Comparison of ENCODE assay signal across 16 cellular contexts in the genomic region with DNA sequence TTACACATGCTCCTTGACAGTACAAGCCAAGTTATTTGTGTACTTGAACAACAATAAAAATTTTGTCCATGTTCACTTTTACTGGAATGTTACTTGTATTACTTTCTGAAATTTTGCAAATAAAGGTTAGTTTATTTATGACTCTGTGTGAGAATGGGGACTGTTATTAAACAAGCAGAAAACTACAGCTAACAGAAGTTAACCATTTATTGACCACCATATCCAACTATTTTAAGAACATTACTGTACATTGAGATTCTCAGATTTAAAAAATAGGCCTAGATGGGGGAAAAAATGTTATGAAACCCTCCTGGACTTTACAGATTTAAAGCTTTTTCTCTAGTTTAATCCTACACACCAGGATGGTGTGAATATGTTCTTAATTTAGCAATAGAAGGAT. TPM values are rescaled to one million over a fixed set of nuclear protein-coding genes. Genes with fewer than 3 reads are reported as not detected.
A peak's percentile ranks its signal among the peaks of the same experiment; 100 is the strongest.
DNase-seq lines count a peak whose midpoint lies in the region; ATAC-seq, FAIRE-seq and TF ChIP-seq lines count a peak whose summit lies in the region.
"Had no signal": no experiment of that assay in that cellular context is flagged by ENCODE, and none has a peak within 500 bp of the region (broad histone marks: within the 10 kb centered on the region; RNA-seq: fewer than 3 reads in every experiment).

No MANE protein-coding gene starts in this region.

- H3K4me1 ChIP-seq in SK-N-SH (ENCODE audit: control insufficient read depth in 1 of 2, insufficient read depth in 2 of 2, low read depth in 1 of 2, low read length in 1 of 2), result peaks cover 4 to 22% of the 10 kb centered on the region in 2 experiments; a peak in 3 of 4 replicates
- H3K4me1 ChIP-seq in KMS-11 (ENCODE audit: low read depth, poor library complexity, severe bottlenecking), result peaks cover 14% of the 10 kb centered on the region
- peaks cover 15% of the 10 kb centered on the region for H3K4me1 ChIP-seq in neural progenitor cell
- H3K4me1 ChIP-seq in kidney (ENCODE audit: control insufficient read depth in 1 of 2, insufficient read depth in 1 of 2, low read depth in 1 of 2, low read length in 2 of 2), result peaks cover 10 to 18% of the 10 kb centered on the region in 2 donors

- H3K4me3 Mint-ChIP-seq in chondrocyte (ENCODE audit: unreplicated experiment) (peak overlapping the region; percentile 82), neural progenitor cell (peak overlapping the region; percentile 67)

- CTCF ChIA-PET in SK-N-SH (lab: Yijun Ruan, JAX), result interaction anchor here (0.8 to 5.0 kb wide), 2 partner anchors 12 to 189 kb away, joined by 3 to 31 read pairs; no protein-coding TSS in a partner anchor

- peaks cover 5% of the 10 kb centered on the region for H3F3A ChIP-seq in SK-N-SH (replicated peaks; ENCODE audit: insufficient read depth)
- peaks cover 9% of the 10 kb centered on the region for H3F3A ChIP-seq in neural progenitor cell (ENCODE audit: low read depth)

- H3K79me2 ChIP-seq in SK-N-SH (ENCODE audit: insufficient read depth) (peaks cover 51% of the 10 kb centered on the region), KMS-11 (ENCODE audit: insufficient read depth, low read depth) (peaks cover 31% of the 10 kb centered on the region), neural progenitor cell (ENCODE audit: low read depth) (peaks cover 25% of the 10 kb centered on the region)

- peak overlapping the region; percentile 82 for H3K4me2 ChIP-seq in SK-N-SH
- H3K4me2 ChIP-seq in KMS-11, result peak overlapping the region; percentile 60
- H3K4me2 ChIP-seq in neural progenitor cell, result peak overlapping the region; percentile 92

- H3K9me3 Mint-ChIP-seq in chondrocyte (ENCODE audit: low read depth) (no peaks in the 10 kb centered on the region), neural progenitor cell (no peaks in the 10 kb centered on the region)
- H3K9me3 Mint-ChIP-seq: naive B cell had no signal

- intact Hi-C loops in kidney (cut with DNase I), result no loop called here

- H3K27ac Mint-ChIP-seq in chondrocyte (ENCODE audit: unreplicated experiment) (no peak overlapping the region), neural progenitor cell (no peak overlapping the region)

- H3K9ac ChIP-seq in SK-N-SH (no peak overlapping the region), KMS-11 (peak overlapping the region; percentile 66; the same call in 1 of the 2 replicates), neural progenitor cell (no peak overlapping the region), kidney (ENCODE audit: low read length in 2 of 2) (peak overlapping the region in 1 of 2 donors; percentile 18)

- TF ChIP-seq RAD21 in SK-N-SH (IDR thresholded peaks at IDR 0.05; ENCODE audit: low read length), result no peak

- H3K36me3 Mint-ChIP-seq in chondrocyte (ENCODE audit: low read depth), result peaks cover 9% of the 10 kb centered on the region
- H3K36me3 Mint-ChIP-seq in neural progenitor cell, result peaks cover 9% of the 10 kb centered on the region

- H3K9me3 ChIP-seq in SK-N-SH, result no peaks in the 10 kb centered on the region
- no peaks in the 10 kb centered on the region for H3K9me3 ChIP-seq in neural progenitor cell (ENCODE audit: low read depth)
- H3K9me3 ChIP-seq in kidney (ENCODE audit: control insufficient read depth in 1 of 2, low read length in 2 of 2), result no peaks in the 10 kb centered on the region
- H3K9me3 ChIP-seq: SJSA1, tibial artery had no signal

- H2AFZ ChIP-seq in SK-N-SH (ENCODE audit: low read depth), result no peak overlapping the region
- H2AFZ ChIP-seq in KMS-11 (ENCODE audit: low read depth), result no peak overlapping the region
- no peak overlapping the region for H2AFZ ChIP-seq in neural progenitor cell (replicated peaks)

- H3K27ac ChIP-seq in SK-N-SH (ENCODE audit: low read depth in 2 of 2, low read length in 1 of 2) (no peak overlapping the region), KMS-11 (no peak overlapping the region), neural progenitor cell (no peak overlapping the region), kidney (ENCODE audit: low read depth in 2 of 2, low read length in 2 of 2) (no peak overlapping the region)
- H3K27ac ChIP-seq: SJSA1, tibial artery had no signal

- no peak for TF ChIP-seq EP300 in SK-N-SH (IDR thresholded peaks at IDR 0.05; ENCODE audit: borderline replicate concordance in 1 of 2, low read depth in 1 of 2, low read length in 1 of 2)

- H3K4me3 ChIP-seq in SK-N-SH (ENCODE audit: low read depth in 2 of 2, low read length in 1 of 2), result no peak overlapping the region
- H3K4me3 ChIP-seq in KMS-11 (IDR thresholded peaks at IDR 0.05; ENCODE audit: insufficient read depth, low read depth, low read length), result no peak overlapping the region
- peak overlapping the region; percentile 93 for H3K4me3 ChIP-seq in neural progenitor cell
- peak overlapping the region in 1 of 2 donors; percentile 29 for H3K4me3 ChIP-seq in kidney (ENCODE audit: low read length in 2 of 2)

- no peak for ATAC-seq in SK-N-SH treated with all-trans-retinoic acid at 6 μM for 48 hours
- ATAC-seq in GM18907 (IDR thresholded peaks at IDR 0.05; ENCODE audit: unreplicated experiment), result no peak
- no peak for ATAC-seq in HG02885 (IDR thresholded peaks at IDR 0.05; ENCODE audit: poor library complexity, unreplicated experiment)

- POLR2A ChIA-PET in SK-N-SH (lab: Yijun Ruan, JAX), result no interaction called here

- TF ChIP-seq CTCF in SK-N-SH (IDR thresholded peaks at IDR 0.05) (no peak), KMS-11 (conservative IDR thresholded peaks at IDR 0.05; ENCODE audit: low read depth, low read length) (no peak), chondrocyte (IDR thresholded peaks at IDR 0.05) (no peak), neural progenitor cell (IDR thresholded peaks at IDR 0.05) (no peak), kidney (IDR thresholded peaks at IDR 0.05; ENCODE audit: borderline replicate concordance, extremely low read depth, insufficient read depth) (no peak)

- H3K27me3 Mint-ChIP-seq in chondrocyte (ENCODE audit: low read depth), result no peaks in the 10 kb centered on the region
- H3K27me3 Mint-ChIP-seq in neural progenitor cell (ENCODE audit: insufficient read depth, low read depth), result peaks cover 10% of the 10 kb centered on the region
- H3K27me3 Mint-ChIP-seq: naive B cell had no signal

- no peaks in the 10 kb centered on the region for H3K9me2 ChIP-seq in SK-N-SH

- no peaks in the 10 kb centered on the region for H4K20me1 ChIP-seq in SK-N-SH (ENCODE audit: insufficient read depth)
- no peaks in the 10 kb centered on the region for H4K20me1 ChIP-seq in KMS-11 (ENCODE audit: insufficient read depth)
- peaks cover 22% of the 10 kb centered on the region for H4K20me1 ChIP-seq in neural progenitor cell (ENCODE audit: low read depth)

- no peaks in the 10 kb centered on the region for H3K27me3 ChIP-seq in SK-N-SH (ENCODE audit: insufficient read depth)
- H3K27me3 ChIP-seq in KMS-11 (ENCODE audit: insufficient read depth, low read depth), result no peaks in the 10 kb centered on the region
- H3K27me3 ChIP-seq in neural progenitor cell, result peaks cover 9% of the 10 kb centered on the region
- H3K27me3 ChIP-seq: SJSA1, tibial artery had no signal

- peaks cover 3 to 9% of the 10 kb centered on the region in 2 experiments for H3K36me3 ChIP-seq in SK-N-SH (replicated peaks in 1 of 2; ENCODE audit: control insufficient read depth in 1 of 2, insufficient read depth in 2 of 2, low read length in 1 of 2)
- H3K36me3 ChIP-seq in KMS-11 (ENCODE audit: insufficient read depth), result 0 out of 2 replicates have a peak, but pooled peaks cover 6% of the 10 kb centered on the region
- H3K36me3 ChIP-seq in neural progenitor cell, result peaks cover 3% of the 10 kb centered on the region
- peaks cover 0 to 13% of the 10 kb centered on the region in 2 donors for H3K36me3 ChIP-seq in kidney (ENCODE audit: control insufficient read depth in 1 of 2, insufficient read depth in 2 of 2, low read length in 2 of 2)

- FAIRE-seq in kidney (lab: Jason Lieb, UNC), result no peak
- FAIRE-seq: bronchial epithelial cell had no signal

- DNase-seq in SK-N-SH (no peak), chondrocyte (ENCODE audit: low spot score) (no peak), neural progenitor cell (ENCODE audit: low spot score) (no peak), kidney (no peak)
- DNase-seq: activated CD4-positive, CD25-positive, alpha-beta regulatory T cell; KG1; naive B cell; NCI-H1930; stimulated activated CD4-positive, alpha-beta T cell treated with anti-CD3 and anti-CD28 coated beads, Interleukin-12 subunit alpha, Interleukin-12 subunit beta, amount 100 ng/mL, for 4 hours; tibial artery had no signal

- peaks cover 34% of the 10 kb centered on the region for H3K4me1 Mint-ChIP-seq in chondrocyte (ENCODE audit: low read depth)
- H3K4me1 Mint-ChIP-seq in neural progenitor cell, result peaks cover 14% of the 10 kb centered on the region

TF ChIP-seq in SK-N-SH, 30 proteins besides CTCF, POLR2A, EP300 and RAD21 (continues in another document):
- no peak for TF ChIP-seq USF2 (IDR thresholded peaks at IDR 0.05; ENCODE audit: borderline replicate concordance, low read depth, low read length)
- no peak for TF ChIP-seq YY1 (IDR thresholded peaks at IDR 0.05; ENCODE audit: low read depth)
- TF ChIP-seq FOXJ3 (CRISPR knock-in tag; IDR thresholded peaks at IDR 0.05), result no peak
- TF ChIP-seq POLR2AphosphoS5 (IDR thresholded peaks at IDR 0.05; ENCODE audit: low read depth, low read length), result no peak

TF ChIP-seq in SK-N-SH treated with all-trans-retinoic acid at 6 μM for 48 hours, 23 proteins besides CTCF, POLR2A, EP300 and RAD21 (continues in another document):
- no peak for TF ChIP-seq PATZ1 (CRISPR knock-in tag; IDR thresholded peaks at IDR 0.05; ENCODE audit: borderline replicate concordance)

RNA-seq across cellular contexts. Expression of gene SLC25A51, which starts 1.8 kb away (rescaled TPM):
- polyA plus RNA-seq in SK-N-SH (2012; rRNA removed) (13.3 and 14.9 TPM in 2 replicates), kidney (ENCODE audit: insufficient read depth, low read depth, low replicate concordance) (10.7 TPM)
- 13.0 and 16.1 TPM in 2 replicates for polyA plus RNA-seq in SK-N-SH (2012; cell fraction: cytosol; rRNA removed)
- polyA plus RNA-seq in SK-N-SH (2012; cell fraction: nucleus; rRNA removed), result 15.7 and 22.1 TPM in 2 replicates
- total RNA-seq in chondrocyte (50.1 to 52.5 TPM (median 50.5 TPM) in 3 replicates), neural progenitor cell (ENCODE audit: low replicate concordance) (22.6 and 24.6 TPM in 2 replicates), kidney (25.5 TPM)
